In genomic region chr10:99652800-99653390, GRCh38 we compare ENCODE assay signal across 1 cellular context.
TF ChIP-seq lines count a peak whose summit lies in the region.

No MANE protein-coding gene starts in this region.

TF ChIP-seq in HepG2, 621 proteins besides CTCF, POLR2A, EP300 and RAD21:
- TF ChIP-seq CREB1 (IDR thresholded peaks at IDR 0.05): peak; percentile 43
- no peak for TF ChIP-seq CREB1 (CRISPR knock-in tag; IDR thresholded peaks at IDR 0.05)
- peak; percentile 90 for TF ChIP-seq ATF7 (IDR thresholded peaks at IDR 0.05)
- no peak for TF ChIP-seq ATF7 (CRISPR knock-in tag; IDR thresholded peaks at IDR 0.05)
- no peak for TF ChIP-seq CBFB (CRISPR knock-in tag; IDR thresholded peaks at IDR 0.05)
